Comparison of ENCODE assay signal across 10 cellular contexts in the genomic region with DNA sequence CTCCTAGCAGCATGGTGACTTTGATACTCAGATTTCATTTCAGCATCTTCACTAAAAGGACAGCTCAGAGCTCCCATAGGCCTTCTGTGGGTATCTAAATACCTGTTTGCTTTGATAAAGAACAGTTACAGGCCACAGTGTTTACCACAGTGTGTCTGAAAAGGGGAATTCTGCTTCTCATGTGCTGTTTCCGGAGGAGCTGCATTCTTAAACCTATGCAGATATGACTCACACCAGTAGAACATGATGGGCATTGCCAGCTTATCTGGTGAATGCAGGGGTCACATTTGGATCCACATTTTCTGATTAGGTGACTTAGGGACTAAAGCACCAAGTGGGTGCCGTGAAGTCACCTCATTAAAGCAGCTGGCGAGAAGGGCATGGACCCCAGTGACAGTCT. TPM values are rescaled to one million over a fixed set of nuclear protein-coding genes. Genes with fewer than 3 reads are reported as not detected.
DNase-seq lines count a peak whose midpoint lies in the region; ATAC-seq lines count a peak whose summit lies in the region.
"Had no signal": no experiment of that assay in that cellular context is flagged by ENCODE, and none has a peak within 500 bp of the region (broad histone marks: within the 10 kb centered on the region; RNA-seq: fewer than 3 reads in every experiment).

No MANE protein-coding gene starts in this region.

- CTCF ChIA-PET in activated CD8-positive, alpha-beta memory T cell treated with anti-CD3 and anti-CD28 coated beads, Interleukin-2, amount 10 ng/mL, durations not matched to agents 7 days and 5 days (lab: Charles Lee) = no interaction called here
- CTCF ChIA-PET in activated CD8-positive, alpha-beta T cell treated with anti-CD3 and anti-CD28 coated beads, Interleukin-2, amount 10 ng/mL, durations not matched to agents 7 days and 5 days (lab: Charles Lee) = no interaction called here

- H3K9me3 Mint-ChIP-seq in activated CD8-positive, alpha-beta memory T cell treated with anti-CD3 and anti-CD28 coated beads, Interleukin-2, amount 10 ng/mL, durations not matched to agents 7 days and 5 days (ENCODE audit: low read depth) = no peaks in the 10 kb centered on the region
- H3K9me3 Mint-ChIP-seq in activated CD8-positive, alpha-beta T cell treated with anti-CD3 and anti-CD28 coated beads, Interleukin-2, amount 10 ng/mL, durations not matched to agents 7 days and 5 days (ENCODE audit: insufficient read depth) = no peaks in the 10 kb centered on the region

- peak overlapping the region; percentile 73 for H3K27ac Mint-ChIP-seq in activated CD8-positive, alpha-beta memory T cell treated with anti-CD3 and anti-CD28 coated beads, Interleukin-2, amount 10 ng/mL, durations not matched to agents 7 days and 5 days
- no peak overlapping the region for H3K27ac Mint-ChIP-seq in activated CD8-positive, alpha-beta T cell treated with anti-CD3 and anti-CD28 coated beads, Interleukin-2, amount 10 ng/mL, durations not matched to agents 7 days and 5 days

- no peaks in the 10 kb centered on the region for H3K27me3 Mint-ChIP-seq in activated CD8-positive, alpha-beta memory T cell treated with anti-CD3 and anti-CD28 coated beads, Interleukin-2, amount 10 ng/mL, durations not matched to agents 7 days and 5 days
- H3K27me3 Mint-ChIP-seq in activated CD8-positive, alpha-beta T cell treated with anti-CD3 and anti-CD28 coated beads, Interleukin-2, amount 10 ng/mL, durations not matched to agents 7 days and 5 days (ENCODE audit: low read depth) = no peaks in the 10 kb centered on the region

- H3K36me3 Mint-ChIP-seq in activated CD8-positive, alpha-beta memory T cell treated with anti-CD3 and anti-CD28 coated beads, Interleukin-2, amount 10 ng/mL, durations not matched to agents 7 days and 5 days = peaks cover 65% of the 10 kb centered on the region
- peaks cover 69% of the 10 kb centered on the region for H3K36me3 Mint-ChIP-seq in activated CD8-positive, alpha-beta T cell treated with anti-CD3 and anti-CD28 coated beads, Interleukin-2, amount 10 ng/mL, durations not matched to agents 7 days and 5 days (ENCODE audit: low read depth)

- DNase-seq in activated CD8-positive, alpha-beta memory T cell treated with anti-CD3 and anti-CD28 coated beads, Interleukin-2, amount 10 ng/mL, durations not matched to agents 7 days and 5 days = peak; percentile 59
- DNase-seq in activated CD8-positive, alpha-beta memory T cell treated with anti-CD3 and anti-CD28 coated beads for 24 hours = no peak
- DNase-seq in activated CD8-positive, alpha-beta T cell treated with anti-CD3 and anti-CD28 coated beads, Interleukin-2, amount 10 ng/mL, durations not matched to agents 7 days and 5 days = no peak
- DNase-seq in non-pigmented ciliary epithelial cell (ENCODE audit: low read depth) = peak; percentile 9
- DNase-seq in NCI-H1694 treated with DMSO at 0.1 percent for 48 hours (lab: John Stamatoyannopoulos, UW) = no peak
- no peak for DNase-seq in SW 1271 (lab: John Stamatoyannopoulos, UW)
- no peak for DNase-seq in putamen (ENCODE audit: low spot score)
- DNase-seq: ACHN, NCI-H82 had no signal

- no peak overlapping the region for H3K4me3 Mint-ChIP-seq in activated CD8-positive, alpha-beta memory T cell treated with anti-CD3 and anti-CD28 coated beads, Interleukin-2, amount 10 ng/mL, durations not matched to agents 7 days and 5 days
- H3K4me3 Mint-ChIP-seq in activated CD8-positive, alpha-beta T cell treated with anti-CD3 and anti-CD28 coated beads, Interleukin-2, amount 10 ng/mL, durations not matched to agents 7 days and 5 days = no peak overlapping the region

- peak; percentile 83 for ATAC-seq in activated CD8-positive, alpha-beta memory T cell treated with anti-CD3 and anti-CD28 coated beads, Interleukin-2, amount 10 ng/mL, durations not matched to agents 7 days and 5 days
- peak; percentile 78 for ATAC-seq in HG02885 (IDR thresholded peaks at IDR 0.05; ENCODE audit: poor library complexity, unreplicated experiment)
- peak; percentile 57 for ATAC-seq in activated CD8-positive, alpha-beta T cell treated with anti-CD3 and anti-CD28 coated beads, Interleukin-2, amount 10 ng/mL, durations not matched to agents 7 days and 5 days

- peaks cover 16% of the 10 kb centered on the region for H3K4me1 Mint-ChIP-seq in activated CD8-positive, alpha-beta memory T cell treated with anti-CD3 and anti-CD28 coated beads, Interleukin-2, amount 10 ng/mL, durations not matched to agents 7 days and 5 days
- peaks cover 6% of the 10 kb centered on the region for H3K4me1 Mint-ChIP-seq in activated CD8-positive, alpha-beta T cell treated with anti-CD3 and anti-CD28 coated beads, Interleukin-2, amount 10 ng/mL, durations not matched to agents 7 days and 5 days (ENCODE audit: low read depth)

- POLR2A ChIA-PET in activated CD8-positive, alpha-beta T cell treated with anti-CD3 and anti-CD28 coated beads, Interleukin-2, amount 10 ng/mL, durations not matched to agents 7 days and 5 days (lab: Charles Lee) = no interaction called here

RNA-seq across cellular contexts. Expression of a gene that starts 52.6 kb away (rescaled TPM):
- total RNA-seq in activated CD8-positive, alpha-beta memory T cell treated with anti-CD3 and anti-CD28 coated beads, Interleukin-2, amount 10 ng/mL, durations not matched to agents 7 days and 5 days = 10 to 100 TPM; 56.2 to 56.8 TPM
- 10 to 100 TPM; 61.0 to 64.5 TPM for total RNA-seq in activated CD8-positive, alpha-beta T cell treated with anti-CD3 and anti-CD28 coated beads, Interleukin-2, amount 10 ng/mL, durations not matched to agents 7 days and 5 days

Comparison
In these comparisons a context has a peak if more than half of its experiments do, and no peak if none do; other contexts are left out.
1. DNase-seq: peak in activated CD8-positive, alpha-beta memory T cell treated with anti-CD3 and anti-CD28 coated beads, Interleukin-2, amount 10 ng/mL, durations not matched to agents 7 days and 5 days (single experiment) and non-pigmented ciliary epithelial cell (single experiment); none in activated CD8-positive, alpha-beta memory T cell treated with anti-CD3 and anti-CD28 coated beads for 24 hours (single experiment), activated CD8-positive, alpha-beta T cell treated with anti-CD3 and anti-CD28 coated beads, Interleukin-2, amount 10 ng/mL, durations not matched to agents 7 days and 5 days (single experiment), NCI-H1694 treated with DMSO at 0.1 percent for 48 hours (single experiment), SW 1271 (0 of 2) and putamen (single experiment).
2. Peak in every context shown above with its lines, with median percentiles within 50 percentile points of each other: ATAC-seq.